ENCODE assay signal across 7 cellular contexts in genomic region chrX:93019866-93020265, GRCh38.
DNase-seq lines count a peak whose midpoint lies in the region; FAIRE-seq and TF ChIP-seq lines count a peak whose summit lies in the region.
"Not testable (repeated sequence)": the region's sequence is repeated elsewhere in the genome, so short reads cannot be mapped to it uniquely, and the experiment has no call there.

No MANE protein-coding gene starts in this region.

- not testable (repeated sequence) for H3K4me1 ChIP-seq in A673 (ENCODE audit: insufficient read depth, low read length, poor library complexity, severe bottlenecking); hepatocyte (ENCODE audit: insufficient read depth)

- not testable (repeated sequence) for BruUV-seq in A673 (replicated peaks; lab: Mats Ljungman, UMichigan)

- CTCF ChIA-PET in A673 (lab: Charles Lee); RWPE1 (lab: Yijun Ruan, JAX): not testable (repeated sequence)

- H3K27me3 ChIP-seq in A673 (replicated peaks; ENCODE audit: insufficient read depth, low read depth, low read length, poor library complexity); hepatocyte: not testable (repeated sequence)

- not testable (repeated sequence) for H4K20me1 ChIP-seq in hepatocyte (ENCODE audit: insufficient read depth, poor library complexity, severe bottlenecking)

- H3K79me2 ChIP-seq in hepatocyte, result not testable (repeated sequence)

- DNase-seq in A673 (ENCODE audit: low spot score) (peak; percentile 11), MV-4-11 (lab: John Stamatoyannopoulos, UW) (peak; percentile 67), RWPE1 (ENCODE audit: low spot score) (peak; percentile 0), SKM-1 treated with dmso at 0.1 percent for 144 hours (lab: John Stamatoyannopoulos, UW; ENCODE audit: unreplicated experiment) (peak; percentile 6), astrocyte of the spinal cord (ENCODE audit: low read depth, low spot score) (peak; percentile 0), hepatocyte (ENCODE audit: low spot score) (peak; percentile 15)
- DNase-seq in H54 (ENCODE audit: insufficient read length, low spot score), result not testable (repeated sequence)

- TF ChIP-seq CTCF in A673 (conservative IDR thresholded peaks at IDR 0.05; ENCODE audit: low read depth, low read length); RWPE1 (conservative IDR thresholded peaks at IDR 0.05; ENCODE audit: low read depth); astrocyte of the spinal cord (IDR thresholded peaks at IDR 0.05; ENCODE audit: low read depth, low read length); hepatocyte (IDR thresholded peaks at IDR 0.05; ENCODE audit: poor library complexity): not testable (repeated sequence)

- H3K4me3 ChIP-seq in A673 (ENCODE audit: low read depth, low read length, poor library complexity, severe bottlenecking); astrocyte of the spinal cord (ENCODE audit: low read depth, low read length); hepatocyte: not testable (repeated sequence)

- not testable (repeated sequence) for H3K4me2 ChIP-seq in hepatocyte

- in situ Hi-C loops in astrocyte of the spinal cord (cut with HindIII; ENCODE audit: low sequenced_read_pairs), result not testable (repeated sequence)

- 74% methylated on average over 2 of the region's 2 CpGs for WGBS in hepatocyte (ENCODE audit: low lambda C conversion rate, missing lambda C conversion rate)

- H3K36me3 ChIP-seq in A673 (ENCODE audit: insufficient read depth, low read length, poor library complexity, severe bottlenecking); hepatocyte (replicated peaks; ENCODE audit: insufficient read depth, low read depth): not testable (repeated sequence)

- peak; percentile 81 for FAIRE-seq in H54 (lab: Jason Lieb, UNC)

- not testable (repeated sequence) for H2AFZ ChIP-seq in hepatocyte

- H3K9me2 ChIP-seq in hepatocyte (replicated peaks; ENCODE audit: insufficient read depth), result not testable (repeated sequence)

- H3K9me3 ChIP-seq in A673 (ENCODE audit: low read depth, low read length, poor library complexity, severe bottlenecking); hepatocyte (ENCODE audit: low read depth): not testable (repeated sequence)

- POLR2A ChIA-PET in A673 (lab: Charles Lee; ENCODE audit: low non-redundant PET); RWPE1 (lab: Yijun Ruan, JAX; ENCODE audit: low non-redundant PET): not testable (repeated sequence)

- intact Hi-C loops in A673 (cut with micrococcal nuclease; ENCODE audit: unreplicated experiment), result not testable (repeated sequence)

- not testable (repeated sequence) for H3K27ac ChIP-seq in A673 (ENCODE audit: low read depth, low read length, poor library complexity, severe bottlenecking); RWPE1; hepatocyte

- TF ChIP-seq POLR2A in H54 (IDR thresholded peaks at IDR 0.05; ENCODE audit: low read depth, low read length), result not testable (repeated sequence)
